ENCODE assay signal across 15 cellular contexts in the genomic region with DNA sequence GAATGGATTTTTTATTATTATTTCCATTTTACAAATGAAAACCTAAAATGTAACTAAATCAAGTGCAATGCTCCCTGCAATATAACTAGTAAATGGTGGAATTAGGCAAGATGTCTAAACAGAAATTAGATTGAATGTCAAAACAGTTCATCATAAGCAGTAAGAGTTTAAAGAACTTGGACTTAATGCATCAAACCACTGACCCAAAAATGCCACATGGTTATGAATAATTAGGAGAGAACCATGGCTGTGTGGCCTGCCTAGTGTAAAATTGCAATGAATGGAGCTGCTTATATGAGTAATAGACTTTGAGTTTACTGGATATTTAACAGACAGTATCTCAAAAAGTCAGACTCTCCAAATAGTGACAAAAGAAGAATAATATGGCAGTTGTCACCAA.
DNase-seq lines count a peak whose midpoint lies in the region; ATAC-seq and TF ChIP-seq lines count a peak whose summit lies in the region.
"Had no signal": no experiment of that assay in that cellular context is flagged by ENCODE, and none has a peak within 500 bp of the region (broad histone marks: within the 10 kb centered on the region; RNA-seq: fewer than 3 reads in every experiment).

No MANE protein-coding gene starts in this region.

- H3K4me2 ChIP-seq in SK-N-SH: no peak overlapping the region
- H3K4me2 ChIP-seq: BLaER1 treated with 17β-estradiol and CSF1 and Interleukin-3, amounts not matched to agents 10 nM and 100 nM had no signal

- POLR2A ChIA-PET in SK-N-SH (lab: Yijun Ruan, JAX): no interaction called here

- DNase-seq in EH (ENCODE audit: low read depth) (peak; percentile 25), SK-N-SH (no peak), fibroblast of gingiva (ENCODE audit: low read depth) (peak; percentile 40), H4 (ENCODE audit: low spot score) (no peak), mesothelial cell of epicardium (ENCODE audit: low spot score in 2 of 2, unreplicated experiment in 2 of 2) (no peak)
- DNase-seq: Calu3; CD4-positive, CD25-positive, alpha-beta regulatory T cell; DMS 273 treated with DMSO at 0.1 percent for 48 hours; DMS79; EL; HCEC 1CT; HFFc6 had no signal

- H3K36me3 ChIP-seq in SK-N-SH (replicated peaks in 1 of 2; ENCODE audit: control insufficient read depth in 1 of 2, insufficient read depth in 2 of 2, low read length in 1 of 2): peaks cover 0 to 6% of the 10 kb centered on the region in 2 experiments
- H3K36me3 ChIP-seq: BLaER1 treated with 17β-estradiol and CSF1 and Interleukin-3, amounts not matched to agents 10 nM and 100 nM had no signal

- no peak for TF ChIP-seq EP300 in SK-N-SH (IDR thresholded peaks at IDR 0.05; ENCODE audit: borderline replicate concordance in 1 of 2, low read depth in 1 of 2, low read length in 1 of 2)

- H3K79me2 ChIP-seq in SK-N-SH (ENCODE audit: insufficient read depth): no peaks in the 10 kb centered on the region

- peaks cover 13% of the 10 kb centered on the region for H3K4me1 Mint-ChIP-seq in mesothelial cell of epicardium

- H3K4me3 ChIP-seq in SK-N-SH (ENCODE audit: low read depth in 2 of 2, low read length in 1 of 2): no peak overlapping the region
- H3K4me3 ChIP-seq: BLaER1 treated with 17β-estradiol and CSF1 and Interleukin-3, amounts not matched to agents 10 nM and 100 nM had no signal

- H3K27ac ChIP-seq in SK-N-SH (ENCODE audit: low read depth in 2 of 2, low read length in 1 of 2): peak overlapping the region in 1 of 2 experiments; percentile 22; a peak in 2 of 4 replicates
- H3K27ac ChIP-seq: BLaER1 treated with 17β-estradiol and CSF1 and Interleukin-3, amounts not matched to agents 10 nM and 100 nM had no signal

- H3K4me1 ChIP-seq in SK-N-SH (ENCODE audit: control insufficient read depth in 1 of 2, insufficient read depth in 2 of 2, low read depth in 1 of 2, low read length in 1 of 2): peaks cover 0 to 20% of the 10 kb centered on the region in 2 experiments; a peak in 3 of 4 replicates
- H3K4me1 ChIP-seq: BLaER1 treated with 17β-estradiol and CSF1 and Interleukin-3, amounts not matched to agents 10 nM and 100 nM had no signal

- no peak overlapping the region for H3K9ac ChIP-seq in SK-N-SH
- H3K9ac ChIP-seq: BLaER1 treated with 17β-estradiol and CSF1 and Interleukin-3, amounts not matched to agents 10 nM and 100 nM had no signal

- ATAC-seq in HG03520 (IDR thresholded peaks at IDR 0.05; ENCODE audit: unreplicated experiment): no peak
- ATAC-seq: HepG2 had no signal

- no peaks in the 10 kb centered on the region for H3K27me3 Mint-ChIP-seq in mesothelial cell of epicardium (ENCODE audit: low read depth)
- H3K27me3 Mint-ChIP-seq: CD4-positive, CD25-positive, alpha-beta regulatory T cell had no signal

- no peaks in the 10 kb centered on the region for H3K36me3 Mint-ChIP-seq in mesothelial cell of epicardium
- H3K36me3 Mint-ChIP-seq: CD4-positive, CD25-positive, alpha-beta regulatory T cell had no signal

- peaks cover 66% of the 10 kb centered on the region for H3F3A ChIP-seq in SK-N-SH (replicated peaks; ENCODE audit: insufficient read depth)

- H2AFZ ChIP-seq in SK-N-SH (ENCODE audit: low read depth): no peak overlapping the region; the same call in 1 of the 2 replicates

- no peaks in the 10 kb centered on the region for H4K20me1 ChIP-seq in SK-N-SH (ENCODE audit: insufficient read depth)
- H4K20me1 ChIP-seq: BLaER1 treated with 17β-estradiol and CSF1 and Interleukin-3, amounts not matched to agents 10 nM and 100 nM had no signal

- H3K9me2 ChIP-seq in SK-N-SH: no peaks in the 10 kb centered on the region

- no peak overlapping the region for H3K4me3 Mint-ChIP-seq in mesothelial cell of epicardium
- H3K4me3 Mint-ChIP-seq: CD4-positive, CD25-positive, alpha-beta regulatory T cell; HFFc6 had no signal

- no peak for TF ChIP-seq CTCF in SK-N-SH (IDR thresholded peaks at IDR 0.05)
- TF ChIP-seq CTCF in mesothelial cell of epicardium (IDR thresholded peaks at IDR 0.05; ENCODE audit: unreplicated experiment): no peak

- H3K27ac Mint-ChIP-seq in mesothelial cell of epicardium: no peak overlapping the region
- H3K27ac Mint-ChIP-seq: CD4-positive, CD25-positive, alpha-beta regulatory T cell; HFFc6 had no signal

- CTCF ChIA-PET in SK-N-SH (lab: Yijun Ruan, JAX): no interaction called here

- no peak for TF ChIP-seq RAD21 in SK-N-SH (IDR thresholded peaks at IDR 0.05; ENCODE audit: low read length)

- H3K9me3 Mint-ChIP-seq in mesothelial cell of epicardium: no peaks in the 10 kb centered on the region
- H3K9me3 Mint-ChIP-seq: HFFc6 had no signal

- H3K9me3 ChIP-seq in SK-N-SH: no peaks in the 10 kb centered on the region; the same call in 1 of the 2 replicates
- H3K9me3 ChIP-seq: BLaER1 treated with 17β-estradiol and CSF1 and Interleukin-3, amounts not matched to agents 10 nM and 100 nM had no signal

- no peaks in the 10 kb centered on the region for H3K27me3 ChIP-seq in SK-N-SH (ENCODE audit: insufficient read depth)
- H3K27me3 ChIP-seq: BLaER1 treated with 17β-estradiol and CSF1 and Interleukin-3, amounts not matched to agents 10 nM and 100 nM had no signal

TF ChIP-seq in SK-N-SH, 30 proteins besides CTCF, POLR2A, EP300 and RAD21:
- TF ChIP-seq TEAD4 (IDR thresholded peaks at IDR 0.05; ENCODE audit: borderline replicate concordance, insufficient read depth) (no peak), TCF12 (IDR thresholded peaks at IDR 0.05) (peak; percentile 9; the same call in 1 of the 2 replicates)
TF ChIP-seq in SK-N-SH: peak in this region for 1.

Comparison
In these comparisons a context has a peak if more than half of its experiments do, and no peak if none do; other contexts are left out.
1. DNase-seq: peak in EH (single experiment) and fibroblast of gingiva (single experiment); none in SK-N-SH (single experiment), H4 (single experiment) and mesothelial cell of epicardium (0 of 2).